Comparison of ENCODE assay signal across 22 cellular contexts in the genomic region with DNA sequence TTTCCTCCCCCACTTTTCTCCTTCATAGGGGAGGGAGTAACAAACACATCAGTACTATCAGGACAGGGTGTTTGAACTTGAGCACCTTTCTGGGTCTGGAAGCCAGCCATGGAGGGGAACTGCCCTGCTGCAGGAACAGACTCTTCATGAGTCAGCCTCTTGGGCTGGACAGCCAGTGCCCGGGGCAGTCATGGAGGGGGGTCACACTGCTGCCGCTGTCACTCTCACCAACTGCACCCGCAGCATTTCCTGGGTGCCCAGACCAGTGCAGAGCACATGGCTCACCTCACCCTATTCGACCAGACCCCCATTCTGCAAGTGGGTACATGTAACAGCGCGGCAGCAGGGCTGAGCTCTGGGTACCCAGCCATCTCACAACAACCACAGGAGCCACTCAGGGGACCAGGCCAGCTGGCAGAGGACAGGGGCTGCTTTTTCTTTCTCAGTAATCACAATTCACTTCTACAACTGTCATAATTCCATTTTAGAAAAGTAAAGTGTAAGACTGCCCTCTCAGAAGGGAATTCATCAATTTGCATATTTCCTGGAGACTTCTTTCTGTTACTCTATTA.
"Had no signal": no experiment of that assay in that cellular context is flagged by ENCODE, and none has a peak within 500 bp of the region (broad histone marks: within the 10 kb centered on the region; RNA-seq: fewer than 3 reads in every experiment).

No MANE protein-coding gene starts in this region.

- H2AFZ ChIP-seq: neural progenitor cell had no signal

- H3K27ac ChIP-seq: esophagus muscularis mucosa, gastrocnemius medialis, lower lobe of right lung, neural progenitor cell, prostate gland, skin epidermis, stomach, suprapubic skin, transverse colon, uterus, WERI-Rb-1 had no signal

- H3K4me3 ChIP-seq: esophagus muscularis mucosa, gastrocnemius medialis, lower lobe of right lung, neural progenitor cell, prostate gland, skin epidermis, stomach, suprapubic skin, transverse colon, uterus had no signal

- H3K27me3 ChIP-seq: esophagus muscularis mucosa, gastrocnemius medialis, neural progenitor cell, stomach, suprapubic skin, transverse colon, uterus had no signal

- FAIRE-seq: keratinocyte, TTC549 had no signal

- H3K4me1 ChIP-seq: esophagus muscularis mucosa, gastrocnemius medialis, lower lobe of right lung, neural progenitor cell, prostate gland, stomach, suprapubic skin, transverse colon, uterus had no signal

- DNase-seq: activated CD4-positive, alpha-beta T cell treated with anti-CD3 and anti-CD28 coated beads, Interleukin-2, amount 10 ng/mL, durations not matched to agents 7 days and 5 days; activated CD4-positive, CD25-positive, alpha-beta regulatory T cell treated with anti-CD3 and anti-CD28 coated beads, Interleukin-2, amount 50 U/mL, for 72 hours; activated CD8-positive, alpha-beta memory T cell treated with anti-CD3 and anti-CD28 coated beads, Interleukin-2, amount 10 ng/mL, durations not matched to agents 7 days and 5 days; activated CD8-positive, alpha-beta T cell treated with anti-CD3 and anti-CD28 coated beads for 36 hours; activated gamma-delta T cell; effector memory CD8-positive, alpha-beta T cell; gastrocnemius medialis; lower lobe of right lung; naive thymus-derived CD8-positive, alpha-beta T cell; stimulated activated CD4-positive, alpha-beta T cell treated with anti-CD3 and anti-CD28 coated beads, Interleukin-2, amount 100 ng/mL, for 24 hours; stomach; T-cell; transverse colon; uterus; WERI-Rb-1 had no signal

- H3K36me3 ChIP-seq: esophagus muscularis mucosa, gastrocnemius medialis, lower lobe of right lung, neural progenitor cell, prostate gland, stomach, suprapubic skin, transverse colon, uterus, WERI-Rb-1 had no signal

- H3K9me3 ChIP-seq: gastrocnemius medialis, prostate gland, stomach, suprapubic skin, transverse colon, uterus had no signal

- H3K4me2 ChIP-seq: neural progenitor cell had no signal
